Comparison of ENCODE assay signal across 8 cellular contexts in genomic region chr1:210328746-210329488, GRCh38. TPM values are rescaled to one million over a fixed set of nuclear protein-coding genes. Genes with fewer than 3 reads are reported as not detected.
DNase-seq lines count a peak whose midpoint lies in the region; ATAC-seq, FAIRE-seq and TF ChIP-seq lines count a peak whose summit lies in the region.

Gene HHAT, plus strand, starts transcription at chr1:210328902. Its CDS starts 20,074 bp downstream, at chr1:210348976.

- H3K9me3 ChIP-seq in neural progenitor cell (ENCODE audit: low read depth): peaks cover 5% of the 10 kb centered on the region

- peaks cover 5% of the 10 kb centered on the region for H3K27me3 Mint-ChIP-seq in neural progenitor cell (ENCODE audit: insufficient read depth, low read depth)

- peaks cover 5% of the 10 kb centered on the region for H3K36me3 Mint-ChIP-seq in neural progenitor cell

- peak; percentile 84 for DNase-seq in DMS53 treated with DMSO at 0.1 percent for 48 hours (lab: John Stamatoyannopoulos, UW; ENCODE audit: unreplicated experiment)
- peak; percentile 56 for DNase-seq in HuH-7 (ENCODE audit: low spot score)
- DNase-seq in RCC 7860 (ENCODE audit: low spot score): peak; percentile 43
- peak; percentile 41 for DNase-seq in activated gamma-delta T cell treated with anti-CD3 and anti-CD28 coated beads, Interleukin-2, amount 50 U/mL, for 16 hours (ENCODE audit: low read depth)
- peak; percentile 79 for DNase-seq in foreskin melanocyte
- peak; percentile 88 for DNase-seq in neural progenitor cell (ENCODE audit: low spot score)

- FAIRE-seq in RCC 7860 (lab: Jason Lieb, UNC): no peak

- no peak within 1 kb of the TSS for H3K9ac ChIP-seq in neural progenitor cell

- H2AFZ ChIP-seq in neural progenitor cell (replicated peaks): peak within 1 kb of the TSS; percentile 99

- no peaks in the 10 kb centered on the region for H3K79me2 ChIP-seq in neural progenitor cell (ENCODE audit: low read depth)

- H3K36me3 ChIP-seq in neural progenitor cell: no peaks in the 10 kb centered on the region

- H3K27ac Mint-ChIP-seq in neural progenitor cell: peak within 1 kb of the TSS; percentile 99

- H3K4me1 ChIP-seq in neural progenitor cell: peaks cover 12% of the 10 kb centered on the region

- H3K4me3 ChIP-seq in neural progenitor cell: peak within 1 kb of the TSS; percentile 84

- no peaks in the 10 kb centered on the region for H4K20me1 ChIP-seq in neural progenitor cell (ENCODE audit: low read depth)

- peak; percentile 53 for ATAC-seq in GM21526 (IDR thresholded peaks at IDR 0.05; ENCODE audit: low FRiP score, unreplicated experiment)

- peaks cover 18% of the 10 kb centered on the region for H3K9me3 Mint-ChIP-seq in neural progenitor cell

- peaks cover 15% of the 10 kb centered on the region for H3K4me1 Mint-ChIP-seq in neural progenitor cell

- TF ChIP-seq CTCF in neural progenitor cell (IDR thresholded peaks at IDR 0.05): peak; percentile 26

- H3K4me3 Mint-ChIP-seq in neural progenitor cell: peak within 1 kb of the TSS; percentile 98

- H3F3A ChIP-seq in neural progenitor cell (ENCODE audit: low read depth): peaks cover 22% of the 10 kb centered on the region

- H3K27ac ChIP-seq in neural progenitor cell (peak within 1 kb of the TSS; percentile 49), temporal lobe (ENCODE audit: low read depth, low read length) (peak within 1 kb of the TSS; percentile 78)

- H3K27me3 ChIP-seq in neural progenitor cell: peaks cover 58% of the 10 kb centered on the region

- H3K4me2 ChIP-seq in neural progenitor cell: peak within 1 kb of the TSS; percentile 95

RNA-seq across cellular contexts. Expression of gene HHAT, which starts in this region (rescaled TPM):
- 10.3 and 15.4 TPM in 2 replicates for total RNA-seq in neural progenitor cell (ENCODE audit: low replicate concordance)
- total RNA-seq in temporal lobe: 1.5 TPM

Comparison
In these comparisons a context has a peak if more than half of its experiments do, and no peak if none do; other contexts are left out.
1. Peak in every context shown above with its lines: DNase-seq, ATAC-seq, H3K4me3 ChIP-seq and H3K27ac ChIP-seq.